Comparison of ENCODE assay signal across 21 cellular contexts in the genomic region with DNA sequence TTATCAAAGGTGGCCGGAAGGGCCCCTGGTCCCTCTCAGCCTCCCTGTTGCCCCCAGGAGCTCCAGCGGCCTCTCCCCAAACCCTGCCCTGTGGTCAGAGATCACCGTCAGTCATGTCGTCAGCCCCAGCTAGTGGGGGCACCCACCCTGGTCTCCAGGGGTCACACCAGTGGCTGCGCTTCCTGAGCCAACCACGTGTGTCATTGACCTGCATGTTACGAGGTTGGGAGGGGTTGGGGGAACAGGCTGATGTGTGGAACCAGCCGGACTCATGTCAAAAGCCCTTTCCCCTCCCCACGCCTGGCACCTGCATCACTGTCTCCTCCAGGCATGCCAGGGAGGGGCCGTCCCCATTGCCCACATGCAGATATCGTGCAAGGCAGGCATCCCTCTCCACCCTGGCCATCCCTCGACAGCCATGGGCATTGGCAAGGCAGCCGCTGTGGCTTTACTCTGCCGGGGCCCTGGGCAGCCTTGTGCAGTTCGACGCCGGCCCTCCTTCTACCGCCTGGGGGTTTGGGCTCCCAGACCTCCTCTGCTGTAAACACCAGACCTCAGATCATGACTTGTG.
"Had no signal": no experiment of that assay in that cellular context is flagged by ENCODE, and none has a peak within 500 bp of the region (broad histone marks: within the 10 kb centered on the region; RNA-seq: fewer than 3 reads in every experiment).

No MANE protein-coding gene starts in this region.

- H3K36me3 ChIP-seq: cardiac muscle cell, esophagus squamous epithelium, ovary, sigmoid colon, tibial artery had no signal

- H3K4me1 ChIP-seq: sigmoid colon had no signal

- H3K36me3 Mint-ChIP-seq: activated naive CD8-positive, alpha-beta T cell treated with anti-CD3 and anti-CD28 coated beads, Interleukin-2, amount 10 ng/mL, durations not matched to agents 7 days and 5 days had no signal

- H3K9me3 ChIP-seq: ovary had no signal

- H3K27me3 ChIP-seq: cardiac muscle cell, ovary had no signal

- H3K4me3 ChIP-seq: cardiac muscle cell, esophagus squamous epithelium, ovary, sigmoid colon, tibial artery had no signal

- ATAC-seq: activated CD8-positive, alpha-beta T cell treated with anti-CD3 and anti-CD28 coated beads for 36 hours; effector memory CD8-positive, alpha-beta T cell; left lobe of liver; naive thymus-derived CD8-positive, alpha-beta T cell had no signal

- H3K27ac ChIP-seq: cardiac muscle cell, esophagus squamous epithelium, ovary, sigmoid colon, tibial artery had no signal

- H3K4me3 Mint-ChIP-seq: activated B cell treated with CpG ODN at 0.5 μM for 24 hours; activated CD8-positive, alpha-beta T cell treated with anti-CD3 and anti-CD28 coated beads for 36 hours; activated naive CD8-positive, alpha-beta T cell treated with anti-CD3 and anti-CD28 coated beads, Interleukin-2, amount 10 ng/mL, durations not matched to agents 7 days and 5 days; effector memory CD8-positive, alpha-beta T cell; naive thymus-derived CD8-positive, alpha-beta T cell; T-helper 2 cell treated with Interferon-gamma antibody and Interleukin-4, amounts not matched to agents 5 μg/mL and 100 μg/mL, for 36 hours had no signal

- H3K27me3 Mint-ChIP-seq: activated CD8-positive, alpha-beta T cell treated with anti-CD3 and anti-CD28 coated beads for 36 hours had no signal

- H3K27ac Mint-ChIP-seq: activated B cell treated with CpG ODN at 0.5 μM for 24 hours; activated CD8-positive, alpha-beta T cell treated with anti-CD3 and anti-CD28 coated beads for 36 hours; activated naive CD8-positive, alpha-beta T cell treated with anti-CD3 and anti-CD28 coated beads, Interleukin-2, amount 10 ng/mL, durations not matched to agents 7 days and 5 days; activated T-helper 2 cell treated with anti-CD3 and anti-CD28 coated beads, Interferon-gamma antibody, Interleukin-2, Interleukin-4, amounts not matched to agents 10 μg/mL and 5 μg/mL and 100 μg/mL, durations not matched to agents 14 hours and 24 hours and 36 hours; effector memory CD8-positive, alpha-beta T cell; naive thymus-derived CD8-positive, alpha-beta T cell; T-helper 2 cell treated with Interferon-gamma antibody and Interleukin-4, amounts not matched to agents 5 μg/mL and 100 μg/mL, for 36 hours had no signal

- DNase-seq: activated B cell treated with CpG ODN at 0.5 μM for 24 hours; activated CD4-positive, alpha-beta T cell treated with anti-CD3 and anti-CD28 coated beads for 4 hours; activated CD8-positive, alpha-beta T cell treated with anti-CD3 and anti-CD28 coated beads for 36 hours; activated naive CD4-positive, alpha-beta T cell treated with Interleukin-2 at 50 U/mL for 16 hours; activated naive CD8-positive, alpha-beta T cell treated with anti-CD3 and anti-CD28 coated beads, Interleukin-2, amount 10 ng/mL, durations not matched to agents 7 days and 5 days; activated T-cell treated with anti-CD3 and anti-CD28 coated beads, Interleukin-2, amount 50 U/mL, for 1 hour; amygdala; effector memory CD8-positive, alpha-beta T cell; esophagus squamous epithelium; hypothalamus; islet precursor cell; mesendoderm; sigmoid colon; stimulated activated naive CD4-positive, alpha-beta T cell treated with Interleukin-2 at 50 U/mL for 16 hours; tibial artery had no signal

- H3K9me3 Mint-ChIP-seq: activated T-helper 2 cell treated with anti-CD3 and anti-CD28 coated beads, Interferon-gamma antibody, Interleukin-2, Interleukin-4, amounts not matched to agents 10 μg/mL and 5 μg/mL and 100 μg/mL, durations not matched to agents 14 hours and 24 hours and 36 hours; T-helper 2 cell treated with Interferon-gamma antibody and Interleukin-4, amounts not matched to agents 5 μg/mL and 100 μg/mL, for 36 hours had no signal
